10 cellular contexts compared by ENCODE assay signal in the genomic region with DNA sequence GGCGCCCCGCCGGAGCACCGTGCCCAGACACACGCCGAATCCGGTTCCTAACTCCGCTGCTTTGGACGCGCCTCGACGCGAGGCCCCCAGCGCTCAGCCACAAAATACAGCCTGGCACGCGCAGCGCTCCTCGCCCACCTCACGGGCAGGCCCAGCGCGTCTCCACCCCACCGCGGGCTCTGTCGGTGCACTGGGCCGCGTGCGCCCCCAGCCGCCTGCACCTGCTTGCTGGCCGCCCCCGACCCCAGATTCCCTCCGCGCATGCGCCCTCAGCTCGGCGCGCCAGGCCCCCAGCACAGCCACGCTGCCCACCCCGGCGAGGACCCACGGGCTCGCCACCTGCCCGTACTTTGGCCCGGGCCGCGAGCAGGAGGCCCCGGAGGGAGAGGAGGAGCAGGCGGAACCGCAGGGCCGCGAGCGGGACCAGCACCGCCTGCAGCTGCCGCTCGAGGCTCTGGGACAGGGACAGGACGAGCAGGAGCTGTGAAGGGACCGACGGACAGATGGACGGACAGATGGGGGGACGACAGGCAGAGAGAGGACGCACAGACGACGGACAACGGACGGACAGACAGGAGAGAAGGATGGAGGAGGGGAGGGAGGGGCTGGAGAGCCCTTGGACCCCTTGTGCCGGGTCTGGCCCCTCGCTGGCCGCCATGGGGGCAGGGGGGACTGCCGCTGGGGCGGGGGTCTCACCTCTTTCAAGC. TPM values are rescaled to one million over a fixed set of nuclear protein-coding genes. Genes with fewer than 3 reads are reported as not detected.
DNase-seq lines count a peak whose midpoint lies in the region; ATAC-seq lines count a peak whose summit lies in the region.
"Had no signal": no experiment of that assay in that cellular context is flagged by ENCODE, and none has a peak within 500 bp of the region (broad histone marks: within the 10 kb centered on the region; RNA-seq: fewer than 3 reads in every experiment).

No MANE protein-coding gene starts in this region.

- peak; percentile 38 for DNase-seq in stimulated activated CD4-positive, alpha-beta T cell treated with anti-CD3 and anti-CD28 coated beads, Interleukin-4, amount 100 ng/mL, for 1 hour
- no peak for DNase-seq in stimulated activated CD4-positive, alpha-beta T cell treated with anti-CD3 and anti-CD28 coated beads, Interleukin-2, amount 100 ng/mL, for 48 hours
- DNase-seq in activated naive CD8-positive, alpha-beta T cell treated with anti-CD3 and anti-CD28 coated beads, Interleukin-2, amount 50 U/mL, for 24 hours, result peak; percentile 19
- DNase-seq in memory B cell (ENCODE audit: low spot score in 2 of 2), result no peak
- DNase-seq in middle frontal gyrus (ENCODE audit: extremely low spot score, low spot score), result no peak
- DNase-seq: amygdala, tibial artery had no signal

- H3K4me1 Mint-ChIP-seq in activated naive CD8-positive, alpha-beta T cell treated with anti-CD3 and anti-CD28 coated beads, Interleukin-2, amount 50 U/mL, for 24 hours, result peaks cover 15% of the 10 kb centered on the region
- H3K4me1 Mint-ChIP-seq in memory B cell, result peaks cover 12% of the 10 kb centered on the region

- peak overlapping the region; percentile 30 for H3K4me3 ChIP-seq in urinary bladder (ENCODE audit: low read depth, low read length)

- no peaks in the 10 kb centered on the region for H3K36me3 ChIP-seq in urinary bladder (ENCODE audit: insufficient read depth)

- no peaks in the 10 kb centered on the region for H3K27me3 Mint-ChIP-seq in activated naive CD8-positive, alpha-beta T cell treated with anti-CD3 and anti-CD28 coated beads, Interleukin-2, amount 50 U/mL, for 24 hours
- H3K27me3 Mint-ChIP-seq in memory B cell, result peaks cover 11% of the 10 kb centered on the region

- H3K4me3 Mint-ChIP-seq in activated naive CD8-positive, alpha-beta T cell treated with anti-CD3 and anti-CD28 coated beads, Interleukin-2, amount 50 U/mL, for 24 hours, result no peak overlapping the region
- peak overlapping the region; percentile 55 for H3K4me3 Mint-ChIP-seq in memory B cell

- no peak overlapping the region for H3K27ac ChIP-seq in urinary bladder (ENCODE audit: low read depth)
- H3K27ac ChIP-seq: tibial artery had no signal

- H3K27ac Mint-ChIP-seq in activated naive CD8-positive, alpha-beta T cell treated with anti-CD3 and anti-CD28 coated beads, Interleukin-2, amount 50 U/mL, for 24 hours, result no peak overlapping the region
- H3K27ac Mint-ChIP-seq in memory B cell, result no peak overlapping the region

- 31% methylated on average over 69 of the region's 69 CpGs for WGBS in urinary bladder

- ATAC-seq in activated naive CD8-positive, alpha-beta T cell treated with anti-CD3 and anti-CD28 coated beads, Interleukin-2, amount 50 U/mL, for 24 hours, result no peak
- ATAC-seq in memory B cell (ENCODE audit: low read depth) (peak; percentile 15), HG02852 (IDR thresholded peaks at IDR 0.05; ENCODE audit: unreplicated experiment) (no peak), GM21381 (IDR thresholded peaks at IDR 0.05; ENCODE audit: unreplicated experiment) (no peak)

- no peaks in the 10 kb centered on the region for H3K4me1 ChIP-seq in urinary bladder (ENCODE audit: insufficient read depth)

- H3K9me3 Mint-ChIP-seq in activated naive CD8-positive, alpha-beta T cell treated with anti-CD3 and anti-CD28 coated beads, Interleukin-2, amount 50 U/mL, for 24 hours, result no peaks in the 10 kb centered on the region
- H3K9me3 Mint-ChIP-seq in memory B cell, result no peaks in the 10 kb centered on the region

- H3K36me3 Mint-ChIP-seq in activated naive CD8-positive, alpha-beta T cell treated with anti-CD3 and anti-CD28 coated beads, Interleukin-2, amount 50 U/mL, for 24 hours (ENCODE audit: low read depth), result no peaks in the 10 kb centered on the region
- no peaks in the 10 kb centered on the region for H3K36me3 Mint-ChIP-seq in memory B cell

RNA-seq across cellular contexts. Expression of a gene that starts 5.4 kb away (rescaled TPM):
- total RNA-seq in urinary bladder, result 4.1 TPM
- polyA plus RNA-seq in urinary bladder, result 5.8 TPM

RNA-seq across cellular contexts. Expression of a gene that starts 8.1 kb away (rescaled TPM):
- total RNA-seq in urinary bladder, result 11.2 TPM
- polyA plus RNA-seq in urinary bladder, result 15.9 TPM

RNA-seq across cellular contexts. Expression of a gene that starts 19.9 kb away (rescaled TPM):
- 8.0 TPM for total RNA-seq in urinary bladder
- polyA plus RNA-seq in urinary bladder, result 66.1 TPM

RNA-seq across cellular contexts. Expression of a gene that starts 23.5 kb away (rescaled TPM):
- 6.1 TPM for total RNA-seq in urinary bladder
- polyA plus RNA-seq in urinary bladder, result 146 TPM

RNA-seq across cellular contexts. Expression of a gene that starts 26.0 kb away (rescaled TPM):
- total RNA-seq in urinary bladder, result 6.8 TPM
- polyA plus RNA-seq in urinary bladder, result 20.0 TPM

Comparison
In these comparisons a context has a peak if more than half of its experiments do, and no peak if none do; other contexts are left out.
1. DNase-seq: peak in stimulated activated CD4-positive, alpha-beta T cell treated with anti-CD3 and anti-CD28 coated beads, Interleukin-4, amount 100 ng/mL, for 1 hour (single experiment) and activated naive CD8-positive, alpha-beta T cell treated with anti-CD3 and anti-CD28 coated beads, Interleukin-2, amount 50 U/mL, for 24 hours (single experiment); none in stimulated activated CD4-positive, alpha-beta T cell treated with anti-CD3 and anti-CD28 coated beads, Interleukin-2, amount 100 ng/mL, for 48 hours (0 of 2), memory B cell (0 of 2) and middle frontal gyrus (single experiment).